In genomic region chrX:68433981-68434299, GRCh38 we compare ENCODE assay signal across 8 cellular contexts. TPM values are rescaled to one million over a fixed set of nuclear protein-coding genes. Genes with fewer than 3 reads are reported as not detected.
A peak's percentile ranks its signal among the peaks of the same experiment; 100 is the strongest.
DNase-seq lines count a peak whose midpoint lies in the region; ATAC-seq, FAIRE-seq and TF ChIP-seq lines count a peak whose summit lies in the region.

No MANE protein-coding gene starts in this region.

- no peaks in the 10 kb centered on the region for H3K9me3 Mint-ChIP-seq in dendritic cell treated with granulocyte-macrophage colony-stimulating factor and Interleukin-4, amounts not matched to agents 40 ng/mL and 50 ng/mL, for 4 days
- peaks cover 0 to 7% (median 0%) of the 10 kb centered on the region in 7 donors for H3K9me3 Mint-ChIP-seq in naive B cell

- FAIRE-seq in A549 (lab: Jason Lieb, UNC), result no peak

- peaks cover 8% of the 10 kb centered on the region for H3K27me3 Mint-ChIP-seq in dendritic cell treated with granulocyte-macrophage colony-stimulating factor and Interleukin-4, amounts not matched to agents 40 ng/mL and 50 ng/mL, for 4 days
- peaks cover 24 to 43% (median 37%) of the 10 kb centered on the region in 3 donors for H3K27me3 Mint-ChIP-seq in naive B cell

- TF ChIP-seq RAD21 in A549 (conservative IDR thresholded peaks at IDR 0.05 in 1 of 2, IDR thresholded peaks at IDR 0.05 in 1 of 2), result no peak

- CTCF ChIA-PET in A549 (lab: Yijun Ruan, JAX), result interaction anchor here (1.3 kb wide), 1 partner anchor 238 kb away, joined by 3 read pairs; no protein-coding TSS in a partner anchor

- H3K4me2 ChIP-seq in A549, result peak overlapping the region; percentile 89

- H3K4me3 Mint-ChIP-seq in dendritic cell treated with granulocyte-macrophage colony-stimulating factor and Interleukin-4, amounts not matched to agents 40 ng/mL and 50 ng/mL, for 4 days, result peak overlapping the region; percentile 90
- peak overlapping the region; percentile 53 to 88 (median 82) for H3K4me3 Mint-ChIP-seq in naive B cell

- 1% methylated on average over 13 of the region's 13 CpGs for WGBS in A549 (ENCODE audit: missing lambda C conversion rate)

- peaks cover 14% of the 10 kb centered on the region for H3K36me3 Mint-ChIP-seq in dendritic cell treated with granulocyte-macrophage colony-stimulating factor and Interleukin-4, amounts not matched to agents 40 ng/mL and 50 ng/mL, for 4 days (ENCODE audit: low read depth)
- no peaks in the 10 kb centered on the region for H3K36me3 Mint-ChIP-seq in naive B cell

- DNase-seq in A549 (ENCODE audit: low read depth in 1 of 2, low spot score in 1 of 2) (no peak), LNCaP clone FGC (ENCODE audit: low read depth) (no peak), naive B cell (no peak), islet precursor cell (no peak), GM20000 (ENCODE audit: low spot score) (no peak), NAMALWA (ENCODE audit: low spot score) (no peak)

- H3K9me3 ChIP-seq in A549, result no peaks in the 10 kb centered on the region

- TF ChIP-seq CTCF in A549 (IDR thresholded peaks at IDR 0.05) (no peak), LNCaP clone FGC (IDR thresholded peaks at IDR 0.05; ENCODE audit: control insufficient read depth, extremely low read depth, insufficient read depth) (no peak), GM20000 (IDR thresholded peaks at IDR 0.05; ENCODE audit: extremely low read depth, missing control alignments) (no peak)

- POLR2A ChIA-PET in A549 (lab: Yijun Ruan, JAX), result interaction anchor here (0.6 to 1.6 kb wide), 2 partner anchors 56 to 228 kb away, joined by 5 to 6 read pairs; no protein-coding TSS in a partner anchor

- peak overlapping the region; percentile 91 for H3K27ac Mint-ChIP-seq in dendritic cell treated with granulocyte-macrophage colony-stimulating factor and Interleukin-4, amounts not matched to agents 40 ng/mL and 50 ng/mL, for 4 days
- H3K27ac Mint-ChIP-seq in naive B cell, result no peak overlapping the region

- intact Hi-C loops in dendritic cell treated with granulocyte-macrophage colony-stimulating factor and Interleukin-4, amounts not matched to agents 40 ng/mL and 50 ng/mL, for 4 days (cut with micrococcal nuclease), result loop anchor here (5.0 kb wide), 1 partner anchor 63 kb away; the partner anchor contains the start of gene YIPF6

- no peak for TF ChIP-seq EP300 in A549 (IDR thresholded peaks at IDR 0.05)

- H3K4me1 Mint-ChIP-seq in dendritic cell treated with granulocyte-macrophage colony-stimulating factor and Interleukin-4, amounts not matched to agents 40 ng/mL and 50 ng/mL, for 4 days (ENCODE audit: low read depth), result peaks cover 19% of the 10 kb centered on the region
- peaks cover 5 to 17% (median 10%) of the 10 kb centered on the region in 3 donors for H3K4me1 Mint-ChIP-seq in naive B cell

- no peak for ATAC-seq in A549
- ATAC-seq in naive B cell (ENCODE audit: low read depth in 2 of 2), result no peak
- no peak for ATAC-seq in GM18858 (IDR thresholded peaks at IDR 0.05; ENCODE audit: unreplicated experiment)

- TF ChIP-seq POLR2A in A549 (IDR thresholded peaks at IDR 0.05; ENCODE audit: low read length), result no peak; the same call in 1 of the 2 replicates

- peaks cover 17% of the 10 kb centered on the region for H3K4me1 ChIP-seq in A549

- H3K4me3 ChIP-seq in A549 (peak overlapping the region; percentile 60), LNCaP clone FGC (ENCODE audit: low read depth, low read length) (peak overlapping the region; percentile 65)

- peak overlapping the region; percentile 81 to 93 for H3K27ac ChIP-seq in A549

TF ChIP-seq in A549, 52 proteins besides CTCF, POLR2A, EP300 and RAD21:
- TF ChIP-seq NFE2L2 (conservative IDR thresholded peaks at IDR 0.05; ENCODE audit: low read length), result no peak
- TF ChIP-seq BCL3 (IDR thresholded peaks at IDR 0.05), result no peak; the same call in 2 of the 3 replicates
- no peak for TF ChIP-seq RARB (CRISPR knock-in tag; IDR thresholded peaks at IDR 0.05)
- TF ChIP-seq HEYL (CRISPR knock-in tag; IDR thresholded peaks at IDR 0.05), result no peak
- no peak for TF ChIP-seq ATOH8 (CRISPR knock-in tag; IDR thresholded peaks at IDR 0.05; ENCODE audit: low read depth)
- no peak for TF ChIP-seq TFCP2L1 (CRISPR knock-in tag; IDR thresholded peaks at IDR 0.05)
- TF ChIP-seq MAX (IDR thresholded peaks at IDR 0.05), result no peak
- no peak for TF ChIP-seq EHMT2 (IDR thresholded peaks at IDR 0.05; ENCODE audit: low read depth)
- TF ChIP-seq BHLHE40 (IDR thresholded peaks at IDR 0.05; ENCODE audit: low read depth, low read length), result no peak
- TF ChIP-seq TP53 (CRISPR knock-in tag; IDR thresholded peaks at IDR 0.05), result no peak
- no peak for TF ChIP-seq POLR2AphosphoS2 (conservative IDR thresholded peaks at IDR 0.05; ENCODE audit: low read length)
- TF ChIP-seq CBX8 (IDR thresholded peaks at IDR 0.05), result no peak
- TF ChIP-seq ZSCAN20 (CRISPR knock-in tag; IDR thresholded peaks at IDR 0.05), result no peak
- TF ChIP-seq NR3C1 (IDR thresholded peaks at IDR 0.05), result no peak
- no peak for TF ChIP-seq USF2 (IDR thresholded peaks at IDR 0.05)
- no peak; a peak in 1 of 5 replicates for TF ChIP-seq JUN (IDR thresholded peaks at IDR 0.05)
- no peak for TF ChIP-seq MAFK (IDR thresholded peaks at IDR 0.05; ENCODE audit: partially characterized antibody)
- no peak for TF ChIP-seq RNF2 (IDR thresholded peaks at IDR 0.05; ENCODE audit: borderline replicate concordance, low read depth)
- no peak for TF ChIP-seq RCOR1 (IDR thresholded peaks at IDR 0.05; ENCODE audit: low read depth, low read length)
- no peak for TF ChIP-seq HOXA7 (CRISPR knock-in tag; IDR thresholded peaks at IDR 0.05)

RNA-seq across cellular contexts. Expression of gene OPHN1, which starts 0.6 kb away (rescaled TPM):
- 3.9 and 5.7 TPM in 2 replicates for polyA plus RNA-seq in A549 (2011; rRNA removed)
- polyA plus RNA-seq in A549 (2012; cell fraction: cytosol; rRNA removed), result 0.37 and 0.76 TPM in 2 replicates
- 0.61 and 0.87 TPM in 2 replicates for polyA plus RNA-seq in A549 (2012; cell fraction: nucleus; rRNA removed)
- 1.7 to 2.0 TPM (median 2.0 TPM) in 3 replicates for polyA plus RNA-seq in A549 (2017; fragmentation: RNase III; extraction: RNeasy Plus Mini Kit Qiagen cat#74134 plus additional on column Dnase treatment)
- polyA minus RNA-seq in A549 (2011; rRNA and poly(A)+ RNA removed), result 12.1 and 12.3 TPM in 2 replicates
- polyA plus RNA-seq in naive B cell (ENCODE audit: low read depth in 6 of 6), result under 1 TPM in 1 of 6 donors, not detected in 5; 0.51 TPM
